ENCODE assay signal across 14 cellular contexts in genomic region chr16:52070341-52071057, GRCh38.
"Had no signal": no experiment of that assay in that cellular context is flagged by ENCODE, and none has a peak within 500 bp of the region (broad histone marks: within the 10 kb centered on the region; RNA-seq: fewer than 3 reads in every experiment).

No MANE protein-coding gene starts in this region.

- H3K4me3 ChIP-seq: adrenal gland, MG63 had no signal

- H3K36me3 ChIP-seq: adrenal gland, MG63 had no signal

- H3K4me2 ChIP-seq: KMS-11 had no signal

- H3K9me3 ChIP-seq: adrenal gland, MG63 had no signal

- H3K27ac ChIP-seq: adrenal gland, KMS-11 had no signal

- ATAC-seq: activated CD8-positive, alpha-beta T cell treated with anti-CD3 and anti-CD28 coated beads for 36 hours; activated T-cell treated with anti-CD3 and anti-CD28 coated beads, Interleukin-2, amount 50 U/mL, for 72 hours had no signal

- H3K4me1 ChIP-seq: adrenal gland had no signal

- H3K27me3 ChIP-seq: adrenal gland, MG63 had no signal

- H3K9ac ChIP-seq: KMS-11 had no signal

- DNase-seq: activated CD4-positive, CD25-positive, alpha-beta regulatory T cell; activated CD8-positive, alpha-beta memory T cell treated with anti-CD3 and anti-CD28 coated beads, Interleukin-2, amount 50 U/mL, for 4 hours; activated CD8-positive, alpha-beta T cell treated with anti-CD3 and anti-CD28 coated beads for 36 hours; activated naive CD4-positive, alpha-beta T cell treated with anti-CD3 and anti-CD28 coated beads, Interleukin-2, amount 50 U/mL, for 16 hours; activated naive CD8-positive, alpha-beta T cell treated with anti-CD3 and anti-CD28 coated beads, Interleukin-2, amount 10 ng/mL, durations not matched to agents 7 days and 5 days; activated T-cell treated with anti-CD3 and anti-CD28 coated beads, Interleukin-2, amount 50 U/mL, for 72 hours; adrenal gland; cerebellar nuclear complex; MG63; NCI-H187 treated with DMSO at 0.1 percent for 48 hours; NCI-H2081 treated with DMSO at 0.1 percent for 48 hours; T-helper 2 cell; T1000 had no signal
